Comparison of ENCODE assay signal across 16 cellular contexts in genomic region chr5:32842798-32843531, GRCh38.
DNase-seq lines count a peak whose midpoint lies in the region; ATAC-seq and TF ChIP-seq lines count a peak whose summit lies in the region.
"Had no signal": no experiment of that assay in that cellular context is flagged by ENCODE, and none has a peak within 500 bp of the region (broad histone marks: within the 10 kb centered on the region; RNA-seq: fewer than 3 reads in every experiment).

No MANE protein-coding gene starts in this region.

- TF ChIP-seq CTCF in endothelial cell (IDR thresholded peaks at IDR 0.05; ENCODE audit: unreplicated experiment), result no peak

- H2BK15ac ChIP-seq in mesendoderm (replicated peaks; ENCODE audit: low read depth), result no peak overlapping the region

- no peak overlapping the region for H3K4me3 Mint-ChIP-seq in endothelial cell (ENCODE audit: unreplicated experiment)
- H3K4me3 Mint-ChIP-seq: stimulated activated naive CD8-positive, alpha-beta T cell treated with anti-CD3 and anti-CD28 coated beads, Interleukin-15, Interleukin-2, amounts not matched to agents 100 ng/mL and 50 ng/mL, for 24 hours had no signal

- no peak overlapping the region for H3K23ac ChIP-seq in mesendoderm (ENCODE audit: low read length)

- in situ Hi-C loops in KBM-7 (cut with MboI; ENCODE audit: low pct_unique_long_range_greater_than_20kb, low sequenced_read_pairs), result no loop called here

- H3K36me3 Mint-ChIP-seq in endothelial cell (ENCODE audit: low read depth, unreplicated experiment), result no peaks in the 10 kb centered on the region

- H3K4me1 Mint-ChIP-seq in endothelial cell (ENCODE audit: unreplicated experiment), result no peaks in the 10 kb centered on the region

- H2AK5ac ChIP-seq in mesendoderm (ENCODE audit: low read length), result no peak overlapping the region

- H3K27ac Mint-ChIP-seq in endothelial cell (ENCODE audit: unreplicated experiment), result peak overlapping the region; percentile 64
- H3K27ac Mint-ChIP-seq: stimulated activated naive CD8-positive, alpha-beta T cell treated with anti-CD3 and anti-CD28 coated beads, Interleukin-15, Interleukin-2, amounts not matched to agents 100 ng/mL and 50 ng/mL, for 24 hours had no signal

- H3K4me2 ChIP-seq in mesendoderm (ENCODE audit: low read length), result no peak overlapping the region

- no peak overlapping the region for H4K8ac ChIP-seq in mesendoderm (ENCODE audit: low read depth, low read length)

- WGBS in mesendoderm (ENCODE audit: extremely low coverage, insufficient coverage, low lambda C conversion rate), result no CpG with 5 or more reads among the region's 8 CpGs

- no peaks in the 10 kb centered on the region for H3K36me3 ChIP-seq in mesendoderm (ENCODE audit: control insufficient read depth, insufficient read depth, low read length)
- H3K36me3 ChIP-seq: adrenal gland had no signal

- H3K4me3 ChIP-seq in mesendoderm (ENCODE audit: low read length), result no peak overlapping the region
- H3K4me3 ChIP-seq: adrenal gland had no signal

- H3K79me1 ChIP-seq in mesendoderm (ENCODE audit: low read length), result no peaks in the 10 kb centered on the region

- H4K5ac ChIP-seq in mesendoderm (ENCODE audit: low read length), result no peak overlapping the region

- no peak overlapping the region for H3K9ac ChIP-seq in mesendoderm (ENCODE audit: low read length)

- no peaks in the 10 kb centered on the region for H3K79me2 ChIP-seq in mesendoderm (ENCODE audit: control insufficient read depth, insufficient read depth, low read length)

- no peaks in the 10 kb centered on the region for H3K4me1 ChIP-seq in mesendoderm (ENCODE audit: control insufficient read depth, low read depth, low read length)
- H3K4me1 ChIP-seq: adrenal gland had no signal

- DNase-seq in CMK (ENCODE audit: low read depth), result peak; percentile 43
- peak; percentile 46 for DNase-seq in KBM-7
- DNase-seq in endothelial cell (ENCODE audit: low spot score), result no peak
- DNase-seq in mucosa of gallbladder (ENCODE audit: low spot score), result peak; percentile 24
- DNase-seq in dermis blood vessel endothelial cell, result no peak
- DNase-seq in mesendoderm, result no peak
- DNase-seq in NCI-H446 treated with DMSO at 0.1 percent for 48 hours (lab: John Stamatoyannopoulos, UW), result no peak
- DNase-seq: adrenal gland, COR-L47, kidney, NCI-H1105, NCI-H2171, Right ventricle myocardium superior, T1000 had no signal

- H2BK120ac ChIP-seq in mesendoderm (ENCODE audit: low read depth, low read length), result no peak overlapping the region

- no peaks in the 10 kb centered on the region for H3K27me3 ChIP-seq in mesendoderm (ENCODE audit: insufficient read depth, low read length, poor library complexity)
- H3K27me3 ChIP-seq: adrenal gland had no signal

- no peak overlapping the region for H2BK5ac ChIP-seq in mesendoderm (ENCODE audit: low read length)

- H3K27me3 Mint-ChIP-seq in endothelial cell (ENCODE audit: unreplicated experiment), result no peaks in the 10 kb centered on the region
- H3K27me3 Mint-ChIP-seq: stimulated activated naive CD8-positive, alpha-beta T cell treated with anti-CD3 and anti-CD28 coated beads, Interleukin-15, Interleukin-2, amounts not matched to agents 100 ng/mL and 50 ng/mL, for 24 hours had no signal

- ATAC-seq in HG03439 (IDR thresholded peaks at IDR 0.05; ENCODE audit: unreplicated experiment), result no peak

- no peaks in the 10 kb centered on the region for H3K9me3 Mint-ChIP-seq in endothelial cell (ENCODE audit: unreplicated experiment)
- H3K9me3 Mint-ChIP-seq: stimulated activated naive CD8-positive, alpha-beta T cell treated with anti-CD3 and anti-CD28 coated beads, Interleukin-15, Interleukin-2, amounts not matched to agents 100 ng/mL and 50 ng/mL, for 24 hours had no signal

- no peak overlapping the region for H3K4ac ChIP-seq in mesendoderm (ENCODE audit: low read depth, low read length)

- no peak overlapping the region for H3K27ac ChIP-seq in mesendoderm (ENCODE audit: low read depth, low read length)
- H3K27ac ChIP-seq: adrenal gland had no signal

- H3K56ac ChIP-seq in mesendoderm (ENCODE audit: low read length), result no peak overlapping the region

- no peak overlapping the region for H3K18ac ChIP-seq in mesendoderm (ENCODE audit: low read length)

Comparison
In these comparisons a context has a peak if more than half of its experiments do, and no peak if none do; other contexts are left out.
1. DNase-seq: peak in CMK (single experiment), KBM-7 (single experiment) and mucosa of gallbladder (single experiment); none in endothelial cell (single experiment), dermis blood vessel endothelial cell (single experiment), mesendoderm (single experiment) and NCI-H446 treated with DMSO at 0.1 percent for 48 hours (single experiment).